In the genomic region with DNA sequence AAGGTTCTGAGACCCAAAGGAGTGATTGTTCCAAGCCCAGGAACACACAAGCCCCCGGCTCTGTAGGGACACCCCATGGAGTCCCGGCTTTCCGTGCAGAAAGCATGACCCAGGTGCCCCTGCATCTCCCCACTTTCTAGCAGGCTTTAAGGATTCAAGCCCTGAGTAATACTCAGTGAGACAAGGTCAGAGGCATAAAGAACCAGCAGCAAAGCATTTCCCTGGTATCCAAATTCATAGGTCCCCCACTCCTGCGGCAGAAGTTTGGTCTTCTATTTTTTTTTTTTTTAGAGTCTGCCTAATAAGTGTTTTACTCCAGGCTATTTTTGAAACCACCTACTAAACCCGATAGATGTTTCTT, we compare ENCODE assay signal across 12 cellular contexts. TPM values are rescaled to one million over a fixed set of nuclear protein-coding genes. Genes with fewer than 3 reads are reported as not detected.
A peak's percentile ranks its signal among the peaks of the same experiment; 100 is the strongest.
DNase-seq lines count a peak whose midpoint lies in the region; ATAC-seq and TF ChIP-seq lines count a peak whose summit lies in the region.
"Had no signal": no experiment of that assay in that cellular context is flagged by ENCODE, and none has a peak within 500 bp of the region (broad histone marks: within the 10 kb centered on the region; RNA-seq: fewer than 3 reads in every experiment).

No MANE protein-coding gene starts in this region.

- no peak overlapping the region for H4K8ac ChIP-seq in H9 (replicated peaks; ENCODE audit: insufficient read length, low read depth, low read length)

- no peaks in the 10 kb centered on the region for H3K36me3 ChIP-seq in fibroblast of lung (ENCODE audit: control insufficient read depth, insufficient read depth, low read length)
- H3K36me3 ChIP-seq in upper lobe of right lung: no peaks in the 10 kb centered on the region

- no peak overlapping the region for H2BK120ac ChIP-seq in H9 (ENCODE audit: low read depth, low read length, poor library complexity, severe bottlenecking)

- no CpG with 5 or more reads among the region's 5 CpGs for WGBS in H9 (ENCODE audit: extremely low coverage, insufficient read length, low lambda C conversion rate)

- no peaks in the 10 kb centered on the region for H3K9me3 Mint-ChIP-seq in activated CD8-positive, alpha-beta T cell treated with anti-CD3 and anti-CD28 coated beads for 36 hours
- no peaks in the 10 kb centered on the region for H3K9me3 Mint-ChIP-seq in activated CD8-positive, alpha-beta T cell treated with anti-CD3 and anti-CD28 coated beads, Interleukin-2, amount 10 ng/mL, durations not matched to agents 7 days and 5 days (ENCODE audit: insufficient read depth)
- H3K9me3 Mint-ChIP-seq in natural killer cell treated with Interleukin-12 subunit alpha and Interleukin-12 subunit beta and Interleukin-15 and Interleukin-18, amount 100 ng/mL, for 72 hours: no peaks in the 10 kb centered on the region
- H3K9me3 Mint-ChIP-seq in H9: no peaks in the 10 kb centered on the region

- H3K4me3 Mint-ChIP-seq in activated CD8-positive, alpha-beta T cell treated with anti-CD3 and anti-CD28 coated beads for 36 hours: peak overlapping the region; percentile 13
- H3K4me3 Mint-ChIP-seq in activated CD8-positive, alpha-beta T cell treated with anti-CD3 and anti-CD28 coated beads, Interleukin-2, amount 10 ng/mL, durations not matched to agents 7 days and 5 days: no peak overlapping the region
- peak overlapping the region; percentile 13 for H3K4me3 Mint-ChIP-seq in natural killer cell treated with Interleukin-12 subunit alpha and Interleukin-12 subunit beta and Interleukin-15 and Interleukin-18, amount 100 ng/mL, for 72 hours
- no peak overlapping the region for H3K4me3 Mint-ChIP-seq in H9

- H3K4me2 ChIP-seq in fibroblast of lung (ENCODE audit: extremely low read depth, insufficient read depth, low read length) (peak overlapping the region; percentile 61), H9 (ENCODE audit: insufficient read depth, insufficient read length, low read length) (no peak overlapping the region)

- POLR2A ChIA-PET in activated CD8-positive, alpha-beta T cell treated with anti-CD3 and anti-CD28 coated beads for 36 hours (lab: Charles Lee): interaction anchor here (2.4 kb wide), 1 partner anchor 17 kb away, joined by 19 read pairs; a partner anchor contains a TSS
- POLR2A ChIA-PET in activated CD8-positive, alpha-beta T cell treated with anti-CD3 and anti-CD28 coated beads, Interleukin-2, amount 10 ng/mL, durations not matched to agents 7 days and 5 days (lab: Charles Lee): no interaction called here

- H3K18ac ChIP-seq in H9 (ENCODE audit: insufficient read length, low read depth, low read length): no peak overlapping the region

- no peaks in the 10 kb centered on the region for H3K27me3 Mint-ChIP-seq in activated CD8-positive, alpha-beta T cell treated with anti-CD3 and anti-CD28 coated beads for 36 hours
- H3K27me3 Mint-ChIP-seq in activated CD8-positive, alpha-beta T cell treated with anti-CD3 and anti-CD28 coated beads, Interleukin-2, amount 10 ng/mL, durations not matched to agents 7 days and 5 days (ENCODE audit: low read depth): no peaks in the 10 kb centered on the region
- no peaks in the 10 kb centered on the region for H3K27me3 Mint-ChIP-seq in natural killer cell treated with Interleukin-12 subunit alpha and Interleukin-12 subunit beta and Interleukin-15 and Interleukin-18, amount 100 ng/mL, for 72 hours
- no peaks in the 10 kb centered on the region; the same call in 1 of the 2 replicates for H3K27me3 Mint-ChIP-seq in H9 (ENCODE audit: low read depth)

- no peaks in the 10 kb centered on the region for H3K9me3 ChIP-seq in fibroblast of lung (ENCODE audit: control insufficient read depth, insufficient read depth, low read depth, low read length)
- no peaks in the 10 kb centered on the region for H3K9me3 ChIP-seq in upper lobe of right lung
- H3K9me3 ChIP-seq in H9 (ENCODE audit: control insufficient read depth, low read depth, low read length): no peaks in the 10 kb centered on the region
- H3K9me3 ChIP-seq: A549 had no signal

- no peak overlapping the region for H3T11ph ChIP-seq in H9 (ENCODE audit: low read length)

- H3K4ac ChIP-seq in H9 (ENCODE audit: low read depth, low read length): no peak overlapping the region

- no peaks in the 10 kb centered on the region for H4K20me1 ChIP-seq in fibroblast of lung (ENCODE audit: control insufficient read depth, extremely low read depth, insufficient read depth, low read length)
- H4K20me1 ChIP-seq in H9 (ENCODE audit: control insufficient read depth, insufficient read depth, insufficient read length): no peaks in the 10 kb centered on the region

- H4K91ac ChIP-seq in H9 (ENCODE audit: insufficient read length, low read depth, low read length): no peak overlapping the region

- no peak for TF ChIP-seq CTCF in activated CD8-positive, alpha-beta T cell treated with anti-CD3 and anti-CD28 coated beads for 36 hours (IDR thresholded peaks at IDR 0.05)
- TF ChIP-seq CTCF in fibroblast of lung (conservative IDR thresholded peaks at IDR 0.05 in 1 of 2, IDR thresholded peaks at IDR 0.05 in 1 of 2; ENCODE audit: low read depth in 1 of 2, low read length in 2 of 2) (no peak), upper lobe of right lung (IDR thresholded peaks at IDR 0.05) (no peak), H9 (conservative IDR thresholded peaks at IDR 0.05) (no peak)

- no peak for ATAC-seq in activated CD8-positive, alpha-beta T cell treated with anti-CD3 and anti-CD28 coated beads for 36 hours
- no peak for ATAC-seq in activated CD8-positive, alpha-beta T cell treated with anti-CD3 and anti-CD28 coated beads, Interleukin-2, amount 10 ng/mL, durations not matched to agents 7 days and 5 days
- ATAC-seq in natural killer cell treated with Interleukin-12 subunit alpha and Interleukin-12 subunit beta and Interleukin-15 and Interleukin-18, amount 100 ng/mL, for 72 hours: no peak
- ATAC-seq in upper lobe of right lung: no peak
- ATAC-seq: A549, HCT116 had no signal

- CTCF ChIA-PET in activated CD8-positive, alpha-beta T cell treated with anti-CD3 and anti-CD28 coated beads for 36 hours (lab: Charles Lee): interaction anchor here (2.1 kb wide), 1 partner anchor 19 kb away, joined by 7 read pairs; no protein-coding TSS in a partner anchor
- CTCF ChIA-PET in activated CD8-positive, alpha-beta T cell treated with anti-CD3 and anti-CD28 coated beads, Interleukin-2, amount 10 ng/mL, durations not matched to agents 7 days and 5 days (lab: Charles Lee): interaction anchor here (1.8 kb wide), 1 partner anchor 16 kb away, joined by 5 read pairs; no protein-coding TSS in a partner anchor

- H3K4me3 ChIP-seq in fibroblast of lung (replicated peaks in 1 of 4; ENCODE audit: control extremely low read depth in 1 of 4, insufficient read depth in 1 of 4, low read depth in 3 of 4, low read length in 4 of 4): peak overlapping the region; percentile 29 to 52 (median 36)
- H3K4me3 ChIP-seq in upper lobe of right lung: peak overlapping the region; percentile 13
- H3K4me3 ChIP-seq: A549 had no signal

- no peak overlapping the region for H2AK5ac ChIP-seq in H9 (ENCODE audit: insufficient read length, low read length)

- H3K4me1 Mint-ChIP-seq in activated CD8-positive, alpha-beta T cell treated with anti-CD3 and anti-CD28 coated beads for 36 hours (ENCODE audit: low read depth): peaks cover 52% of the 10 kb centered on the region
- H3K4me1 Mint-ChIP-seq in activated CD8-positive, alpha-beta T cell treated with anti-CD3 and anti-CD28 coated beads, Interleukin-2, amount 10 ng/mL, durations not matched to agents 7 days and 5 days (ENCODE audit: low read depth): peaks cover 31% of the 10 kb centered on the region
- peaks cover 41 to 52% of the 10 kb centered on the region in 2 donors for H3K4me1 Mint-ChIP-seq in natural killer cell treated with Interleukin-12 subunit alpha and Interleukin-12 subunit beta and Interleukin-15 and Interleukin-18, amount 100 ng/mL, for 72 hours (ENCODE audit: low read depth in 2 of 2)
- H3K4me1 Mint-ChIP-seq in H9: no peaks in the 10 kb centered on the region

- no peak overlapping the region for H3K56ac ChIP-seq in H9 (ENCODE audit: insufficient read length, low read depth, low read length)

- H3K4me1 ChIP-seq in fibroblast of lung (ENCODE audit: control insufficient read depth, extremely low read depth, insufficient read depth, low read length) (peaks cover 10% of the 10 kb centered on the region), upper lobe of right lung (peaks cover 46% of the 10 kb centered on the region), H9 (ENCODE audit: insufficient read depth, low read length) (no peaks in the 10 kb centered on the region)

- H2AFZ ChIP-seq in fibroblast of lung (ENCODE audit: low read length): peak overlapping the region; percentile 3
- H2AFZ ChIP-seq in H9 (ENCODE audit: low read length): no peak overlapping the region

- peak overlapping the region; percentile 19 for H3K27ac ChIP-seq in fibroblast of lung (ENCODE audit: insufficient read depth, low read length)
- no peak overlapping the region for H3K27ac ChIP-seq in upper lobe of right lung
- H3K27ac ChIP-seq in H9 (ENCODE audit: insufficient read length, low read depth, low read length): no peak overlapping the region
- H3K27ac ChIP-seq in caudate nucleus (ENCODE audit: low read depth, low read length): no peak overlapping the region
- H3K27ac ChIP-seq: A549, HL-60 had no signal

- H3K27ac Mint-ChIP-seq in activated CD8-positive, alpha-beta T cell treated with anti-CD3 and anti-CD28 coated beads for 36 hours: peak overlapping the region; percentile 5
- no peak overlapping the region for H3K27ac Mint-ChIP-seq in activated CD8-positive, alpha-beta T cell treated with anti-CD3 and anti-CD28 coated beads, Interleukin-2, amount 10 ng/mL, durations not matched to agents 7 days and 5 days
- peak overlapping the region in 1 of 2 donors; percentile 71 for H3K27ac Mint-ChIP-seq in natural killer cell treated with Interleukin-12 subunit alpha and Interleukin-12 subunit beta and Interleukin-15 and Interleukin-18, amount 100 ng/mL, for 72 hours
- no peak overlapping the region for H3K27ac Mint-ChIP-seq in H9

- no peak overlapping the region for H2BK5ac ChIP-seq in H9 (ENCODE audit: insufficient read length, low read length)

- H3K36me3 Mint-ChIP-seq in activated CD8-positive, alpha-beta T cell treated with anti-CD3 and anti-CD28 coated beads for 36 hours (ENCODE audit: low read depth): peaks cover 10% of the 10 kb centered on the region
- H3K36me3 Mint-ChIP-seq in activated CD8-positive, alpha-beta T cell treated with anti-CD3 and anti-CD28 coated beads, Interleukin-2, amount 10 ng/mL, durations not matched to agents 7 days and 5 days (ENCODE audit: low read depth): peaks cover 5% of the 10 kb centered on the region
- no peaks in the 10 kb centered on the region for H3K36me3 Mint-ChIP-seq in natural killer cell treated with Interleukin-12 subunit alpha and Interleukin-12 subunit beta and Interleukin-15 and Interleukin-18, amount 100 ng/mL, for 72 hours
- H3K36me3 Mint-ChIP-seq in H9 (ENCODE audit: insufficient read depth in 1 of 3, low read depth in 3 of 3): no peaks in the 10 kb centered on the region

- H3K9ac ChIP-seq in fibroblast of lung (ENCODE audit: insufficient read depth, low read length): no peak overlapping the region
- H3K9ac ChIP-seq in H9 (ENCODE audit: extremely low read depth, insufficient read length, low read length): no peak overlapping the region

- no peaks in the 10 kb centered on the region for H3K23me2 ChIP-seq in H9 (ENCODE audit: insufficient read length, low read depth, low read length, poor library complexity, severe bottlenecking)

- H2BK15ac ChIP-seq in H9 (ENCODE audit: low read depth, low read length): no peak overlapping the region

- H3K79me1 ChIP-seq in H9 (ENCODE audit: insufficient read depth, low read depth, low read length, poor library complexity, severe bottlenecking): no peaks in the 10 kb centered on the region

- no peak for DNase-seq in activated CD8-positive, alpha-beta T cell treated with anti-CD3 and anti-CD28 coated beads for 36 hours
- no peak for DNase-seq in activated CD8-positive, alpha-beta T cell treated with anti-CD3 and anti-CD28 coated beads, Interleukin-2, amount 10 ng/mL, durations not matched to agents 7 days and 5 days
- DNase-seq in fibroblast of lung (ENCODE audit: low read depth in 2 of 2) (no peak), upper lobe of right lung (no peak), H9 (no peak), A172 (ENCODE audit: low spot score) (no peak), caudate nucleus (lab: John Stamatoyannopoulos, UW) (no peak)
- no peak for DNase-seq in natural killer cell treated with Interleukin-12 subunit alpha and Interleukin-12 subunit beta and Interleukin-15 and Interleukin-18, amount 100 ng/mL, for 72 hours (ENCODE audit: low spot score)
- DNase-seq: NCI-H146 had no signal

- no peak overlapping the region for H3K23ac ChIP-seq in H9 (ENCODE audit: insufficient read length, low read depth, low read length)

- no peak overlapping the region for H2BK20ac ChIP-seq in H9 (ENCODE audit: low read depth, low read length, poor library complexity, severe bottlenecking)

- no peak overlapping the region; the same call in 1 of the 2 replicates for H3K14ac ChIP-seq in H9 (ENCODE audit: insufficient read depth, low read length)

- H3K27me3 ChIP-seq in fibroblast of lung (ENCODE audit: control insufficient read depth, insufficient read depth, low read length) (no peaks in the 10 kb centered on the region), upper lobe of right lung (no peaks in the 10 kb centered on the region), H9 (ENCODE audit: insufficient read depth, low read length) (no peaks in the 10 kb centered on the region)

- intact Hi-C loops in activated CD8-positive, alpha-beta T cell treated with anti-CD3 and anti-CD28 coated beads for 36 hours (cut with micrococcal nuclease): no loop called here
- intact Hi-C loops in upper lobe of right lung (cut with DNase I): no loop called here

- no peak overlapping the region for H2BK12ac ChIP-seq in H9 (ENCODE audit: insufficient read length, low read depth, low read length)

- peaks cover 1% of the 10 kb centered on the region for H3K79me2 ChIP-seq in fibroblast of lung (ENCODE audit: control insufficient read depth, insufficient read depth, low read length)
- H3K79me2 ChIP-seq in H9 (ENCODE audit: insufficient read depth, low read length): no peaks in the 10 kb centered on the region

- no peak overlapping the region for H4K5ac ChIP-seq in H9 (ENCODE audit: insufficient read length, low read depth, low read length)

RNA-seq across cellular contexts. Expression of a gene that starts 16.3 kb away (rescaled TPM):
- 10 to 100 TPM; 10.8 to 11.0 TPM for total RNA-seq in activated CD8-positive, alpha-beta T cell treated with anti-CD3 and anti-CD28 coated beads for 36 hours
- total RNA-seq in activated CD8-positive, alpha-beta T cell treated with anti-CD3 and anti-CD28 coated beads, Interleukin-2, amount 10 ng/mL, durations not matched to agents 7 days and 5 days: 10 to 100 TPM; 16.7 to 16.8 TPM
- total RNA-seq in fibroblast of lung (3.9 and 4.3 TPM in 2 replicates), upper lobe of right lung (17.3 TPM), H9 (2021) (0.15 and 0.24 TPM in 2 replicates)
- 3.1 and 4.3 TPM in 2 replicates for polyA plus RNA-seq in fibroblast of lung
- 5.8 and 9.9 TPM in 2 replicates for polyA plus RNA-seq in fibroblast of lung (2012)
- polyA minus RNA-seq in fibroblast of lung (ENCODE audit: low replicate concordance): 8.0 and 9.0 TPM in 2 replicates
- total RNA-seq in natural killer cell treated with Interleukin-12 subunit alpha and Interleukin-12 subunit beta and Interleukin-15 and Interleukin-18, amount 100 ng/mL, for 72 hours: 10 to 100 TPM; 19.8 to 21.0 TPM
- 2.2 and 2.7 TPM in 2 replicates for total RNA-seq in A172 (2014; rRNA removed; shearing (Covaris generic))

RNA-seq across cellular contexts. Expression of a gene that starts 18.0 kb away (rescaled TPM):
- 10 to 100 TPM; 20.0 to 21.1 TPM for total RNA-seq in activated CD8-positive, alpha-beta T cell treated with anti-CD3 and anti-CD28 coated beads for 36 hours
- 10 to 100 TPM; 21.8 to 21.9 TPM for total RNA-seq in activated CD8-positive, alpha-beta T cell treated with anti-CD3 and anti-CD28 coated beads, Interleukin-2, amount 10 ng/mL, durations not matched to agents 7 days and 5 days
- 5.6 and 6.8 TPM in 2 replicates for total RNA-seq in fibroblast of lung
- polyA plus RNA-seq in fibroblast of lung: 18.1 and 25.1 TPM in 2 replicates
- polyA plus RNA-seq in fibroblast of lung (2012): 13.4 and 15.5 TPM in 2 replicates
- 48.2 and 53.2 TPM in 2 replicates for polyA minus RNA-seq in fibroblast of lung (ENCODE audit: low replicate concordance)
- total RNA-seq in natural killer cell treated with Interleukin-12 subunit alpha and Interleukin-12 subunit beta and Interleukin-15 and Interleukin-18, amount 100 ng/mL, for 72 hours: 10 to 100 TPM; 20.0 to 23.0 TPM
- total RNA-seq in upper lobe of right lung: 27.7 TPM
- total RNA-seq in H9 (2021): 1.6 and 2.7 TPM in 2 replicates
- total RNA-seq in A172 (2014; rRNA removed; shearing (Covaris generic)): 7.6 and 7.9 TPM in 2 replicates

Comparison
In these comparisons a context has a peak if more than half of its experiments do, and no peak if none do; other contexts are left out.
1. H3K4me3 Mint-ChIP-seq: peak in activated CD8-positive, alpha-beta T cell treated with anti-CD3 and anti-CD28 coated beads for 36 hours (single experiment) and natural killer cell treated with Interleukin-12 subunit alpha and Interleukin-12 subunit beta and Interleukin-15 and Interleukin-18, amount 100 ng/mL, for 72 hours (single experiment); none in activated CD8-positive, alpha-beta T cell treated with anti-CD3 and anti-CD28 coated beads, Interleukin-2, amount 10 ng/mL, durations not matched to agents 7 days and 5 days (single experiment) and H9 (0 of 2).